16 cellular contexts compared by ENCODE assay signal in the genomic region with DNA sequence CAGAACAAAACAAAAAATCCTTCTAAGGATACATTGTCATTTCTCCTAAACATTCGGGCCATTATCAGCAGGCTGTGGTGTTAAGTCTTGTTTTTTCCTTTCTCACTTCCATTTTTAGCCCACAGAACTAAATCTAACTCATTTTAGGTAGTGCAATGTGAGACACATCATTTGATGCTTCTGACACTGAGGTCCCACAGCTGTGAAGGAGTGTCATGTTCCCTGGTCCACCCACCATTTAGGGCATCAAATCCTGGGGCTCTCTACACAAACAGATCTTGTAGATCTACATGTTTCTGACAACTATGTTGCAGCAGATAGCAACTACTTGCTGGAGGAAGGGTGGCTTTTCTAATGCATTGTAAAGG.
DNase-seq lines count a peak whose midpoint lies in the region; ATAC-seq and TF ChIP-seq lines count a peak whose summit lies in the region.
"Had no signal": no experiment of that assay in that cellular context is flagged by ENCODE, and none has a peak within 500 bp of the region (broad histone marks: within the 10 kb centered on the region; RNA-seq: fewer than 3 reads in every experiment).

No MANE protein-coding gene starts in this region.

- no peak for TF ChIP-seq POLR2A in ovary (IDR thresholded peaks at IDR 0.05)

- no peaks in the 10 kb centered on the region for H3K36me3 ChIP-seq in mammary epithelial cell (ENCODE audit: insufficient read depth, low read length)
- H3K36me3 ChIP-seq in ovary: no peaks in the 10 kb centered on the region
- H3K36me3 ChIP-seq: gastrocnemius medialis, pancreas had no signal

- no peaks in the 10 kb centered on the region for H3K4me1 Mint-ChIP-seq in stimulated activated naive CD8-positive, alpha-beta T cell treated with anti-CD3 and anti-CD28 coated beads, Interleukin-15, Interleukin-2, amounts not matched to agents 100 ng/mL and 50 ng/mL, for 24 hours (ENCODE audit: low read depth)
- H3K4me1 Mint-ChIP-seq in type B pancreatic cell (ENCODE audit: unreplicated experiment): no peaks in the 10 kb centered on the region

- dilution Hi-C loops in mammary epithelial cell (cut with HindIII; ENCODE audit: low sequenced_read_pairs): no loop called here

- TF ChIP-seq EP300 in ovary (IDR thresholded peaks at IDR 0.05): no peak

- H3K4me1 ChIP-seq in mammary epithelial cell (ENCODE audit: insufficient read depth, low read length) (peaks cover 12% of the 10 kb centered on the region), ovary (ENCODE audit: insufficient read depth) (peaks cover 2% of the 10 kb centered on the region)
- H3K4me1 ChIP-seq: gastrocnemius medialis, pancreas had no signal

- no peak overlapping the region for H3K4me3 Mint-ChIP-seq in stimulated activated naive CD8-positive, alpha-beta T cell treated with anti-CD3 and anti-CD28 coated beads, Interleukin-15, Interleukin-2, amounts not matched to agents 100 ng/mL and 50 ng/mL, for 24 hours
- H3K4me3 Mint-ChIP-seq in type B pancreatic cell: no peak overlapping the region
- H3K4me3 Mint-ChIP-seq: activated naive CD8-positive, alpha-beta T cell treated with anti-CD3 and anti-CD28 coated beads for 36 hours; endodermal cell had no signal

- no peaks in the 10 kb centered on the region for H3K36me3 Mint-ChIP-seq in stimulated activated naive CD8-positive, alpha-beta T cell treated with anti-CD3 and anti-CD28 coated beads, Interleukin-15, Interleukin-2, amounts not matched to agents 100 ng/mL and 50 ng/mL, for 24 hours (ENCODE audit: low read depth)
- no peaks in the 10 kb centered on the region for H3K36me3 Mint-ChIP-seq in type B pancreatic cell
- H3K36me3 Mint-ChIP-seq: activated naive CD8-positive, alpha-beta T cell treated with anti-CD3 and anti-CD28 coated beads for 36 hours had no signal

- H3K9me3 Mint-ChIP-seq in stimulated activated naive CD8-positive, alpha-beta T cell treated with anti-CD3 and anti-CD28 coated beads, Interleukin-15, Interleukin-2, amounts not matched to agents 100 ng/mL and 50 ng/mL, for 24 hours: peaks cover 5% of the 10 kb centered on the region
- H3K9me3 Mint-ChIP-seq in type B pancreatic cell: no peaks in the 10 kb centered on the region
- H3K9me3 Mint-ChIP-seq: activated naive CD8-positive, alpha-beta T cell treated with anti-CD3 and anti-CD28 coated beads for 36 hours; endodermal cell had no signal

- no peaks in the 10 kb centered on the region for H3K27me3 Mint-ChIP-seq in stimulated activated naive CD8-positive, alpha-beta T cell treated with anti-CD3 and anti-CD28 coated beads, Interleukin-15, Interleukin-2, amounts not matched to agents 100 ng/mL and 50 ng/mL, for 24 hours
- H3K27me3 Mint-ChIP-seq in type B pancreatic cell: no peaks in the 10 kb centered on the region
- H3K27me3 Mint-ChIP-seq: activated naive CD8-positive, alpha-beta T cell treated with anti-CD3 and anti-CD28 coated beads for 36 hours had no signal

- TF ChIP-seq CTCF in mammary epithelial cell (conservative IDR thresholded peaks at IDR 0.05 in 1 of 2, IDR thresholded peaks at IDR 0.05 in 1 of 2; ENCODE audit: extremely low read depth in 1 of 2, insufficient read depth in 1 of 2, low read depth in 1 of 2, low read length in 2 of 2) (no peak), type B pancreatic cell (conservative IDR thresholded peaks at IDR 0.05) (no peak), GM13976 (IDR thresholded peaks at IDR 0.05; ENCODE audit: borderline replicate concordance, control extremely low read depth, extremely low read depth, insufficient read depth, missing control alignments) (no peak), ovary (IDR thresholded peaks at IDR 0.05) (no peak)

- 82% methylated on average over 1 of the region's 1 CpG for WGBS in mammary epithelial cell (ENCODE audit: low coverage, missing lambda C conversion rate)
- WGBS in ovary, 3 donors: 44 to 62% (median 53%) methylated on average over 1 of the region's 1 CpG

- H3K27ac ChIP-seq in mammary epithelial cell (ENCODE audit: insufficient read depth, low read depth, low read length): peak overlapping the region; percentile 42
- no peak overlapping the region for H3K27ac ChIP-seq in ovary
- H3K27ac ChIP-seq: gastrocnemius medialis, GM23248 had no signal

- H2AFZ ChIP-seq in mammary epithelial cell (ENCODE audit: low read depth, low read length): peak overlapping the region; percentile 35
- H2AFZ ChIP-seq: GM23248 had no signal

- H3K27me3 ChIP-seq in mammary epithelial cell (ENCODE audit: insufficient read depth, low read length) (no peaks in the 10 kb centered on the region), ovary (no peaks in the 10 kb centered on the region)
- H3K27me3 ChIP-seq: gastrocnemius medialis, pancreas had no signal

- peak overlapping the region; percentile 38 for H3K27ac Mint-ChIP-seq in stimulated activated naive CD8-positive, alpha-beta T cell treated with anti-CD3 and anti-CD28 coated beads, Interleukin-15, Interleukin-2, amounts not matched to agents 100 ng/mL and 50 ng/mL, for 24 hours
- H3K27ac Mint-ChIP-seq in type B pancreatic cell: peak overlapping the region; percentile 54
- H3K27ac Mint-ChIP-seq: activated naive CD8-positive, alpha-beta T cell treated with anti-CD3 and anti-CD28 coated beads for 36 hours; endodermal cell had no signal

- H3K4me3 ChIP-seq in mammary epithelial cell (replicated peaks in 1 of 3; ENCODE audit: insufficient read depth in 1 of 3, low read depth in 2 of 3, low read length in 3 of 3) (no peak overlapping the region), ovary (no peak overlapping the region)
- H3K4me3 ChIP-seq: gastrocnemius medialis, GM23248, pancreas had no signal

- TSS peak; percentile 63 for BruUV-seq in mammary epithelial cell (replicated peaks; lab: Mats Ljungman, UMichigan)

- CTCF ChIA-PET in mammary epithelial cell (lab: Charles Lee; ENCODE audit: low non-redundant PET): no interaction called here

- peak overlapping the region; percentile 25 for H3K9ac ChIP-seq in mammary epithelial cell (ENCODE audit: insufficient read depth, low read length)
- H3K9ac ChIP-seq: GM23248 had no signal

- in situ Hi-C loops in mammary epithelial cell (cut with MboI; ENCODE audit: low sequenced_read_pairs in 2 of 2) (no loop called here), GM13976 (cut with MboI; ENCODE audit: low sequenced_read_pairs, unreplicated experiment) (no loop called here)

- ATAC-seq in stimulated activated naive CD8-positive, alpha-beta T cell treated with anti-CD3 and anti-CD28 coated beads, Interleukin-15, Interleukin-2, amounts not matched to agents 100 U/mL and 50 U/mL, for 24 hours: no peak
- peak; percentile 26 for ATAC-seq in HG03175 (IDR thresholded peaks at IDR 0.05; ENCODE audit: unreplicated experiment)

- no peak for DNase-seq in stimulated activated naive CD8-positive, alpha-beta T cell treated with anti-CD3 and anti-CD28 coated beads, Interleukin-15, Interleukin-2, amounts not matched to agents 100 U/mL and 50 U/mL, for 24 hours
- DNase-seq in mammary epithelial cell: no peak
- DNase-seq in type B pancreatic cell (ENCODE audit: extremely low spot score, unreplicated experiment): no peak
- no peak for DNase-seq in GM13976 (ENCODE audit: low spot score)
- no peak for DNase-seq in ureter (ENCODE audit: low spot score)
- DNase-seq in ovary: no peak
- DNase-seq: activated naive CD8-positive, alpha-beta T cell treated with anti-CD3 and anti-CD28 coated beads for 36 hours; caudate nucleus; endodermal cell; GDM1; NCI-H2107; pancreas had no signal

- intact Hi-C loops in mammary epithelial cell (cut with micrococcal nuclease): loop anchor here (2.0 to 5.0 kb wide), 2 partner anchors 189 to 231 kb away; no protein-coding TSS in a partner anchor
- intact Hi-C loops in ovary (cut with DNase I): no loop called here

- H4K20me1 ChIP-seq in mammary epithelial cell (ENCODE audit: insufficient read depth, low read length): no peaks in the 10 kb centered on the region

- no peak overlapping the region for H3K4me2 ChIP-seq in mammary epithelial cell (ENCODE audit: insufficient read depth, low read depth, low read length)

- no peaks in the 10 kb centered on the region for H3K79me2 ChIP-seq in mammary epithelial cell (ENCODE audit: insufficient read depth, low read length)

- no peaks in the 10 kb centered on the region for H3K9me3 ChIP-seq in mammary epithelial cell (replicated peaks; ENCODE audit: insufficient read depth, low read length)
- H3K9me3 ChIP-seq in ovary: peaks cover 0 to 3% of the 10 kb centered on the region in 2 donors
- H3K9me3 ChIP-seq: gastrocnemius medialis, pancreas had no signal
